In genomic region chr11:61680622-61681191, GRCh38 we compare ENCODE assay signal across 9 cellular contexts. TPM values are rescaled to one million over a fixed set of nuclear protein-coding genes. Genes with fewer than 3 reads are reported as not detected.
DNase-seq lines count a peak whose midpoint lies in the region; ATAC-seq and TF ChIP-seq lines count a peak whose summit lies in the region.
"Had no signal": no experiment of that assay in that cellular context is flagged by ENCODE, and none has a peak within 500 bp of the region (broad histone marks: within the 10 kb centered on the region; RNA-seq: fewer than 3 reads in every experiment).

No MANE protein-coding gene starts in this region.

- H3K36me3 ChIP-seq in Caco-2 (ENCODE audit: control insufficient read depth, insufficient read depth, low read length) (no peaks in the 10 kb centered on the region), RWPE2 (ENCODE audit: low read depth) (no peaks in the 10 kb centered on the region), psoas muscle (ENCODE audit: insufficient read depth in 1 of 2, low read depth in 1 of 2) (no peaks in the 10 kb centered on the region)

- POLR2A ChIA-PET in Caco-2 (lab: Charles Lee): no interaction called here

- no peaks in the 10 kb centered on the region for H3K27me3 ChIP-seq in Caco-2 (replicated peaks; ENCODE audit: control insufficient read depth, insufficient read depth, low read length)
- peaks cover 30% of the 10 kb centered on the region for H3K27me3 ChIP-seq in RWPE2 (ENCODE audit: insufficient read depth, poor library complexity, severe bottlenecking)
- H3K27me3 ChIP-seq in psoas muscle (ENCODE audit: insufficient read depth in 3 of 3, low read length in 2 of 3): no peaks in the 10 kb centered on the region

- H3K4me3 ChIP-seq in Caco-2 (ENCODE audit: low read depth, low read length) (peak overlapping the region; percentile 82), RWPE2 (ENCODE audit: severe bottlenecking) (peak overlapping the region; percentile 37), fibroblast of pulmonary artery (replicated peaks; ENCODE audit: low read depth, low read length) (peak overlapping the region; percentile 52), psoas muscle (peak overlapping the region; percentile 70)

- ATAC-seq in RWPE2 (ENCODE audit: low read depth) (no peak), psoas muscle (no peak), GM19397 (IDR thresholded peaks at IDR 0.05; ENCODE audit: unreplicated experiment) (no peak), GM18498 (IDR thresholded peaks at IDR 0.05; ENCODE audit: unreplicated experiment) (no peak), HG02885 (IDR thresholded peaks at IDR 0.05; ENCODE audit: poor library complexity, unreplicated experiment) (no peak)

- BruUV-seq in Caco-2 (replicated peaks; lab: Mats Ljungman, UMichigan): no TSS peak

- H3K27ac ChIP-seq in RWPE2 (ENCODE audit: poor library complexity, severe bottlenecking) (no peak overlapping the region), psoas muscle (peak overlapping the region; percentile 79)
- H3K27ac ChIP-seq: KMS-11 had no signal

- peaks cover 43% of the 10 kb centered on the region for H3K4me1 ChIP-seq in Caco-2
- no peaks in the 10 kb centered on the region for H3K4me1 ChIP-seq in RWPE2 (ENCODE audit: insufficient read depth, poor library complexity, severe bottlenecking)
- H3K4me1 ChIP-seq in psoas muscle: peaks cover 28% of the 10 kb centered on the region

- DNase-seq in Caco-2 (no peak), RWPE2 (ENCODE audit: low spot score) (no peak), fibroblast of pulmonary artery (ENCODE audit: low read depth) (no peak), psoas muscle (peak in 1 of 2 donors; percentile 55), NCI-H1436 treated with DMSO at 0.1 percent for 48 hours (lab: John Stamatoyannopoulos, UW) (no peak)

- H3K27me3 Mint-ChIP-seq in Caco-2 (ENCODE audit: insufficient read depth, unreplicated experiment): no peaks in the 10 kb centered on the region

- CTCF ChIA-PET in Caco-2 (lab: Charles Lee): interaction anchor here (0.6 to 3.2 kb wide), 3 partner anchors 9 to 53 kb away, joined by 3 to 12 read pairs (median 3); no protein-coding TSS in a partner anchor

- no peaks in the 10 kb centered on the region for H3K9me3 ChIP-seq in Caco-2
- no peaks in the 10 kb centered on the region for H3K9me3 ChIP-seq in RWPE2 (ENCODE audit: severe bottlenecking)
- H3K9me3 ChIP-seq in psoas muscle: no peaks in the 10 kb centered on the region

- peak overlapping the region; percentile 46 for H3K27ac Mint-ChIP-seq in Caco-2 (ENCODE audit: unreplicated experiment)

- no peaks in the 10 kb centered on the region for H3K36me3 Mint-ChIP-seq in Caco-2 (ENCODE audit: insufficient read depth, unreplicated experiment)

- no peak for TF ChIP-seq CTCF in Caco-2 (IDR thresholded peaks at IDR 0.05; ENCODE audit: insufficient read depth in 1 of 2, low read depth in 1 of 2, low read length in 1 of 2, severe bottlenecking in 1 of 2, unreplicated experiment in 1 of 2)
- no peak for TF ChIP-seq CTCF in RWPE2 (IDR thresholded peaks at IDR 0.05; ENCODE audit: poor library complexity, severe bottlenecking)
- TF ChIP-seq CTCF in fibroblast of pulmonary artery (IDR thresholded peaks at IDR 0.05; ENCODE audit: low read length, missing control alignments): no peak
- TF ChIP-seq CTCF in psoas muscle (IDR thresholded peaks at IDR 0.05): no peak

- peaks cover 12% of the 10 kb centered on the region for H3K4me1 Mint-ChIP-seq in Caco-2 (ENCODE audit: low read depth, unreplicated experiment)

- H3K4me3 Mint-ChIP-seq in Caco-2 (ENCODE audit: unreplicated experiment): no peak overlapping the region

- intact Hi-C loops in Caco-2 (cut with micrococcal nuclease; ENCODE audit: unreplicated experiment) (loop anchor here (1.0 to 5.0 kb wide), 2 partner anchors 21 to 37 kb away; no protein-coding TSS in a partner anchor), psoas muscle (cut with DNase I) (loop anchor here (1.0 to 2.0 kb wide), 2 partner anchors 52 to 53 kb away; no protein-coding TSS in a partner anchor)

- WGBS in psoas muscle, 3 donors: 37 to 49% (median 40%) methylated on average over 29 to 30 of the region's 30 CpGs

- H3K9me3 Mint-ChIP-seq in Caco-2 (ENCODE audit: unreplicated experiment): no peaks in the 10 kb centered on the region

RNA-seq across cellular contexts. Expression of gene DAGLA, which starts 0.5 kb away (rescaled TPM):
- total RNA-seq in Caco-2 (2022): 9.4 and 9.5 TPM in 2 replicates
- total RNA-seq in psoas muscle: 1 to 10 TPM; 1.9 to 5.1 (median 3.3) TPM
- polyA plus RNA-seq in psoas muscle: 1 to 10 TPM in 2 of 3 donors, under 1 TPM in 1; 0.57 to 2.1 (median 1.7) TPM
